21 cellular contexts compared by ENCODE assay signal in genomic region chr2:39573276-39573675, GRCh38.
DNase-seq lines count a peak whose midpoint lies in the region; FAIRE-seq and TF ChIP-seq lines count a peak whose summit lies in the region.
"Had no signal": no experiment of that assay in that cellular context is flagged by ENCODE, and none has a peak within 500 bp of the region (broad histone marks: within the 10 kb centered on the region; RNA-seq: fewer than 3 reads in every experiment).

No MANE protein-coding gene starts in this region.

- TF ChIP-seq CTCF in bronchial epithelial cell (IDR thresholded peaks at IDR 0.05; ENCODE audit: insufficient read depth, low read length, severe bottlenecking) (no peak), fibroblast of villous mesenchyme (IDR thresholded peaks at IDR 0.05; ENCODE audit: insufficient read depth, low read depth, low read length) (no peak), tibial artery (IDR thresholded peaks at IDR 0.05) (no peak)

- peaks cover 0 to 38% (median 27%) of the 10 kb centered on the region in 4 donors for H3K4me1 ChIP-seq in tibial artery

- no peaks in the 10 kb centered on the region for H3K36me3 ChIP-seq in bronchial epithelial cell (ENCODE audit: control insufficient read depth, insufficient read depth, low read length)
- no peaks in the 10 kb centered on the region for H3K36me3 ChIP-seq in tibial artery
- H3K36me3 ChIP-seq: BLaER1 treated with 17β-estradiol and CSF1 and Interleukin-3, amounts not matched to agents 10 nM and 100 nM had no signal

- DNase-seq in ELR (ENCODE audit: low read depth) (peak; percentile 33), bronchial epithelial cell (ENCODE audit: low read depth) (peak; percentile 54), fibroblast of villous mesenchyme (ENCODE audit: low read depth) (peak; percentile 34), tibial artery (no peak), SKM-1 (lab: John Stamatoyannopoulos, UW; ENCODE audit: unreplicated experiment) (no peak), HPDE6-E6E7 (ENCODE audit: extremely low spot score) (no peak)
- DNase-seq: AML-193; Caco-2; Calu3; CD4-positive, alpha-beta T cell; CD8-positive, alpha-beta T cell; DMS79 treated with DMSO at 0.1 percent for 48 hours; GDM1 had no signal

- H3K27me3 ChIP-seq in bronchial epithelial cell (ENCODE audit: control insufficient read depth, insufficient read depth, low read length), result no peaks in the 10 kb centered on the region
- no peaks in the 10 kb centered on the region for H3K27me3 ChIP-seq in tibial artery
- H3K27me3 ChIP-seq: BLaER1 treated with 17β-estradiol and CSF1 and Interleukin-3, amounts not matched to agents 10 nM and 100 nM had no signal

- intact Hi-C loops in tibial artery (cut with DNase I; ENCODE audit: low total_unique reads), result no loop called here

- no peak overlapping the region for H3K27ac ChIP-seq in tibial artery
- H3K27ac ChIP-seq: 22Rv1; A549; BLaER1 treated with 17β-estradiol and CSF1 and Interleukin-3, amounts not matched to agents 10 nM and 100 nM; C4-2B had no signal

- no peak for FAIRE-seq in bronchial epithelial cell (lab: Jason Lieb, UNC)
- FAIRE-seq: A549, D721Med, GM12878, GM12892, GM18507 had no signal

- no peaks in the 10 kb centered on the region for H3K9me3 ChIP-seq in tibial artery

- no peak overlapping the region for H3K4me3 ChIP-seq in bronchial epithelial cell (ENCODE audit: low read depth, low read length)
- no peak overlapping the region for H3K4me3 ChIP-seq in fibroblast of villous mesenchyme (ENCODE audit: low read depth, low read length)
- H3K4me3 ChIP-seq in tibial artery, result no peak overlapping the region
- H3K4me3 ChIP-seq: A549; BLaER1 treated with 17β-estradiol and CSF1 and Interleukin-3, amounts not matched to agents 10 nM and 100 nM; GM12878 had no signal

Comparison
In these comparisons a context has a peak if more than half of its experiments do, and no peak if none do; other contexts are left out.
1. DNase-seq: peak in ELR (single experiment), bronchial epithelial cell (single experiment) and fibroblast of villous mesenchyme (single experiment); none in tibial artery (0 of 2), SKM-1 (single experiment) and HPDE6-E6E7 (single experiment).